In the genomic region with DNA sequence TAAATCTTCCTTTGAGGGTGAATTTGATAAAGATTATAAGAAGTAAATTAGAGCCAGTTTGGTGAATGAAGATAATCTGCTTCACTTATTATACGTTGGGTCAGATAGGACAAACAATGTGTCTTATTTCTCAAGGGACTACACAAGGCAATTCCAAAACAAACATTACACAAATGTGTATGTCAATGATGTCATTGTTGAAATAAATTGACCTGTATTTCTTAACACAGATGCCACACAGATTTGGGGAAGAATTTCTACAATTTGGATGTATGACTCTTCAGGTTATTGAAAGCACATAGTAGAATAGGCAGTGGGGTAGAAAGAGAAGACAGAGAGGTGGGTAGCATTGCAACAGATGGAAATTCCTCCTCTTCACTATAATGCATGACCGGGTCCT, we compare ENCODE assay signal across 15 cellular contexts. TPM values are rescaled to one million over a fixed set of nuclear protein-coding genes. Genes with fewer than 3 reads are reported as not detected.
DNase-seq lines count a peak whose midpoint lies in the region; ATAC-seq, FAIRE-seq and TF ChIP-seq lines count a peak whose summit lies in the region.
"Had no signal": no experiment of that assay in that cellular context is flagged by ENCODE, and none has a peak within 500 bp of the region (broad histone marks: within the 10 kb centered on the region; RNA-seq: fewer than 3 reads in every experiment).

No MANE protein-coding gene starts in this region.

- H3K9me3 ChIP-seq in A549: no peaks in the 10 kb centered on the region
- H3K9me3 ChIP-seq in mesenchymal stem cell (ENCODE audit: control insufficient read depth, low read length): no peaks in the 10 kb centered on the region
- no peaks in the 10 kb centered on the region for H3K9me3 ChIP-seq in stomach
- H3K9me3 ChIP-seq: Caco-2 had no signal

- H2BK15ac ChIP-seq in mesenchymal stem cell (ENCODE audit: low read depth, poor library complexity, severe bottlenecking): no peak overlapping the region

- H3K27ac ChIP-seq in A549: no peak overlapping the region
- no peak overlapping the region for H3K27ac ChIP-seq in mesenchymal stem cell (ENCODE audit: low read length, poor library complexity, severe bottlenecking)
- H3K27ac ChIP-seq in stomach: no peak overlapping the region
- H3K27ac ChIP-seq: C4-2B had no signal

- no peak overlapping the region for H4K91ac ChIP-seq in mesenchymal stem cell (ENCODE audit: low read length)

- intact Hi-C loops in stomach (cut with DNase I; ENCODE audit: low total_unique reads): loop anchor here (5.0 kb wide), 1 partner anchor 319 kb away; no protein-coding TSS in a partner anchor

- H3K79me1 ChIP-seq in mesenchymal stem cell (replicated peaks; ENCODE audit: low read length, poor library complexity, severe bottlenecking): no peaks in the 10 kb centered on the region

- no peak overlapping the region for H2AFZ ChIP-seq in mesenchymal stem cell (ENCODE audit: low read depth, low read length)

- no peak overlapping the region for H3K14ac ChIP-seq in mesenchymal stem cell (ENCODE audit: low read length in 2 of 2)

- no peak for TF ChIP-seq CTCF in A549 (IDR thresholded peaks at IDR 0.05)
- no peak for TF ChIP-seq CTCF in stomach (IDR thresholded peaks at IDR 0.05)

- H2AK5ac ChIP-seq in mesenchymal stem cell (ENCODE audit: low read length, severe bottlenecking): no peak overlapping the region

- no peak overlapping the region for H2BK120ac ChIP-seq in mesenchymal stem cell (ENCODE audit: low read depth, low read length)

- POLR2A ChIA-PET in A549 (lab: Yijun Ruan, JAX): no interaction called here

- H3K4me1 ChIP-seq in A549 (peaks cover 34% of the 10 kb centered on the region), mesenchymal stem cell (ENCODE audit: control insufficient read depth, insufficient read depth, low read depth, low read length) (no peaks in the 10 kb centered on the region), stomach (peaks cover 0 to 19% (median 3%) of the 10 kb centered on the region in 4 donors)

- no peaks in the 10 kb centered on the region for H3K36me3 ChIP-seq in mesenchymal stem cell (ENCODE audit: control insufficient read depth in 1 of 2, insufficient read depth in 2 of 2, low read depth in 1 of 2, low read length in 2 of 2)
- H3K36me3 ChIP-seq in stomach: no peaks in the 10 kb centered on the region

- no peak for TF ChIP-seq RAD21 in A549 (conservative IDR thresholded peaks at IDR 0.05 in 1 of 2, IDR thresholded peaks at IDR 0.05 in 1 of 2)

- no peak overlapping the region for H3K9ac ChIP-seq in mesenchymal stem cell (ENCODE audit: low read length)

- H2BK12ac ChIP-seq in mesenchymal stem cell (ENCODE audit: low read length in 2 of 2): no peak overlapping the region

- TF ChIP-seq EP300 in A549 (IDR thresholded peaks at IDR 0.05): no peak; a peak in 1 of 5 replicates
- TF ChIP-seq EP300 in stomach (IDR thresholded peaks at IDR 0.05): no peak

- no peak for DNase-seq in A549 (ENCODE audit: low read depth in 1 of 2, low spot score in 1 of 2)
- DNase-seq in fibroblast of gingiva (ENCODE audit: low read depth): peak; percentile 58
- peak; percentile 33 for DNase-seq in mesenchymal stem cell
- no peak for DNase-seq in stimulated activated CD4-positive, alpha-beta T cell treated with anti-CD3 and anti-CD28 coated beads, Interleukin-2, amount 100 ng/mL, for 24 hours
- DNase-seq in stomach: no peak
- DNase-seq: ACHN; AML-193; Caco-2; CD4-positive, alpha-beta T cell; GDM1; H9 had no signal

- H4K8ac ChIP-seq in mesenchymal stem cell (ENCODE audit: low read length): no peak overlapping the region

- H3K4ac ChIP-seq in mesenchymal stem cell (ENCODE audit: low read depth in 1 of 2, low read length in 2 of 2): no peak overlapping the region

- WGBS in A549 (ENCODE audit: missing lambda C conversion rate): 58% methylated on average over 2 of the region's 2 CpGs
- WGBS in mesenchymal stem cell: 83% methylated on average over 1 of the region's 2 CpGs
- 56 to 75% (median 63%) methylated on average over 2 of the region's 2 CpGs for WGBS in stomach, 5 donors

- no peak for TF ChIP-seq POLR2A in A549 (IDR thresholded peaks at IDR 0.05; ENCODE audit: low read length)
- TF ChIP-seq POLR2A in stomach (IDR thresholded peaks at IDR 0.05): no peak

- no peak overlapping the region for H2BK5ac ChIP-seq in mesenchymal stem cell (ENCODE audit: low read depth, low read length, poor library complexity, severe bottlenecking)

- H3K4me2 ChIP-seq in A549: peak overlapping the region; percentile 28; the same call in 2 of the 3 replicates
- no peak overlapping the region for H3K4me2 ChIP-seq in mesenchymal stem cell (ENCODE audit: low read length, poor library complexity, severe bottlenecking)

- no peak overlapping the region for H3K23ac ChIP-seq in mesenchymal stem cell (ENCODE audit: low read length in 2 of 2)

- CTCF ChIA-PET in A549 (lab: Yijun Ruan, JAX): interaction anchor here (0.8 to 13.5 kb wide), 4 partner anchors 9 to 316 kb away, joined by 3 to 148 read pairs (median 8); no protein-coding TSS in a partner anchor

- H3K18ac ChIP-seq in mesenchymal stem cell (ENCODE audit: low read depth in 1 of 2, low read length in 2 of 2): no peak overlapping the region

- H3K27me3 ChIP-seq in mesenchymal stem cell (ENCODE audit: control insufficient read depth in 1 of 2, insufficient read depth in 1 of 2, low read length in 2 of 2): no peaks in the 10 kb centered on the region
- no peaks in the 10 kb centered on the region for H3K27me3 ChIP-seq in stomach

- no peak for ATAC-seq in A549

- H3K4me3 ChIP-seq in A549 (no peak overlapping the region), mesenchymal stem cell (ENCODE audit: insufficient read depth in 1 of 2, low read depth in 1 of 2, low read length in 2 of 2) (no peak overlapping the region), stomach (no peak overlapping the region)

- no peak for FAIRE-seq in A549 (lab: Jason Lieb, UNC)
- FAIRE-seq in G401.6 (lab: Jason Lieb, UNC): peak; percentile 8
- FAIRE-seq: D721Med, H1 had no signal

TF ChIP-seq in A549, 52 proteins besides CTCF, POLR2A, EP300 and RAD21:
- no peak for TF ChIP-seq MYC (IDR thresholded peaks at IDR 0.05; ENCODE audit: borderline replicate concordance, low read length)
- 0 out of 4 replicates have a peak, but pooled peaks have one; percentile 5 to 24 for TF ChIP-seq CEBPB (IDR thresholded peaks at IDR 0.05)
TF ChIP-seq in A549: peak in this region for 1.

RNA-seq across cellular contexts. Expression of a gene that starts 6.9 kb away (rescaled TPM):
- polyA plus RNA-seq in A549 (2011; rRNA removed) (208 and 275 TPM in 2 replicates), A549 (2017; fragmentation: RNase III; extraction: RNeasy Plus Mini Kit Qiagen cat#74134 plus additional on column Dnase treatment) (127 to 135 TPM (median 130 TPM) in 3 replicates), stomach (1 to 10 TPM; 3.1 to 7.0 (median 6.7) TPM)
- polyA plus RNA-seq in A549 (2012; cell fraction: cytosol; rRNA removed): 133 and 166 TPM in 2 replicates
- polyA plus RNA-seq in A549 (2012; cell fraction: nucleus; rRNA removed): 215 and 283 TPM in 2 replicates
- 997 and 1,171 TPM in 2 replicates for polyA minus RNA-seq in A549 (2011; rRNA and poly(A)+ RNA removed)
- polyA plus RNA-seq in mesenchymal stem cell (2013, experiment 1 of 2): 70.6 TPM
- 70.6 TPM for polyA plus RNA-seq in mesenchymal stem cell (2013, experiment 2 of 2)
- 100 to 1,000 TPM in 3 of 5 donors, 10 to 100 TPM in 2; 46.5 to 158 (median 104) TPM for total RNA-seq in stomach

Comparison
In these comparisons a context has a peak if more than half of its experiments do, and no peak if none do; other contexts are left out.
1. DNase-seq: peak in fibroblast of gingiva (single experiment) and mesenchymal stem cell (single experiment); none in A549 (0 of 2), stimulated activated CD4-positive, alpha-beta T cell treated with anti-CD3 and anti-CD28 coated beads, Interleukin-2, amount 100 ng/mL, for 24 hours (0 of 2) and stomach (single experiment).
2. RNA of a gene that starts 6.9 kb away (polyA plus RNA-seq): 127 to 283 TPM in A549; 3.1 to 7.0 TPM in stomach; every median in the first group is over 10 times any median in the second.